10 cellular contexts compared by ENCODE assay signal in genomic region chr5:14211818-14212799, GRCh38.
DNase-seq lines count a peak whose midpoint lies in the region; ATAC-seq lines count a peak whose summit lies in the region.
"Had no signal": no experiment of that assay in that cellular context is flagged by ENCODE, and none has a peak within 500 bp of the region (broad histone marks: within the 10 kb centered on the region; RNA-seq: fewer than 3 reads in every experiment).

No MANE protein-coding gene starts in this region.

- no peak overlapping the region for H3K27ac Mint-ChIP-seq in activated T-helper 2 cell treated with anti-CD3 and anti-CD28 coated beads, Interferon-gamma antibody, Interleukin-2, Interleukin-4, amounts not matched to agents 10 μg/mL and 5 μg/mL and 100 μg/mL, durations not matched to agents 14 hours and 24 hours and 36 hours
- H3K27ac Mint-ChIP-seq in activated CD4-positive, alpha-beta T cell treated with anti-CD3 and anti-CD28 coated beads for 36 hours = no peak overlapping the region

- H3K4me1 ChIP-seq in trophoblast cell (ENCODE audit: control insufficient read depth in 1 of 2, insufficient read depth in 2 of 2, low read length in 2 of 2) = peaks cover 11 to 21% of the 10 kb centered on the region in 2 experiments

- peaks cover 26% of the 10 kb centered on the region for H3K79me2 ChIP-seq in trophoblast cell (ENCODE audit: control insufficient read depth, insufficient read depth, low read length, poor library complexity)

- no peaks in the 10 kb centered on the region for H3K36me3 ChIP-seq in trophoblast cell (ENCODE audit: control insufficient read depth in 1 of 2, insufficient read depth in 2 of 2, low read length in 2 of 2)

- ATAC-seq in GM18870 (IDR thresholded peaks at IDR 0.05; ENCODE audit: unreplicated experiment) (peak; percentile 33), HG02623 (IDR thresholded peaks at IDR 0.05; ENCODE audit: unreplicated experiment) (peak; percentile 33)
- ATAC-seq in activated CD4-positive, alpha-beta T cell treated with anti-CD3 and anti-CD28 coated beads for 36 hours = no peak

- H3K4me2 ChIP-seq in trophoblast cell (ENCODE audit: low read length) = no peak overlapping the region

- no peak overlapping the region for H4K12ac ChIP-seq in trophoblast cell (ENCODE audit: low read depth, low read length)

- peaks cover 10% of the 10 kb centered on the region for H3K4me1 Mint-ChIP-seq in activated T-helper 2 cell treated with anti-CD3 and anti-CD28 coated beads, Interferon-gamma antibody, Interleukin-2, Interleukin-4, amounts not matched to agents 10 μg/mL and 5 μg/mL and 100 μg/mL, durations not matched to agents 14 hours and 24 hours and 36 hours (ENCODE audit: low read depth)
- H3K4me1 Mint-ChIP-seq in activated CD4-positive, alpha-beta T cell treated with anti-CD3 and anti-CD28 coated beads for 36 hours = peaks cover 5% of the 10 kb centered on the region

- no peaks in the 10 kb centered on the region for H3K36me3 Mint-ChIP-seq in activated T-helper 2 cell treated with anti-CD3 and anti-CD28 coated beads, Interferon-gamma antibody, Interleukin-2, Interleukin-4, amounts not matched to agents 10 μg/mL and 5 μg/mL and 100 μg/mL, durations not matched to agents 14 hours and 24 hours and 36 hours (ENCODE audit: low read depth)
- no peaks in the 10 kb centered on the region for H3K36me3 Mint-ChIP-seq in activated CD4-positive, alpha-beta T cell treated with anti-CD3 and anti-CD28 coated beads for 36 hours (ENCODE audit: low read depth)

- no peaks in the 10 kb centered on the region for H3K9me3 Mint-ChIP-seq in activated T-helper 2 cell treated with anti-CD3 and anti-CD28 coated beads, Interferon-gamma antibody, Interleukin-2, Interleukin-4, amounts not matched to agents 10 μg/mL and 5 μg/mL and 100 μg/mL, durations not matched to agents 14 hours and 24 hours and 36 hours
- H3K9me3 Mint-ChIP-seq in activated CD4-positive, alpha-beta T cell treated with anti-CD3 and anti-CD28 coated beads for 36 hours (ENCODE audit: low read depth) = no peaks in the 10 kb centered on the region

- H3K4me3 ChIP-seq in trophoblast cell (ENCODE audit: low read depth, low read length) = no peak overlapping the region

- no peak overlapping the region for H2AK5ac ChIP-seq in trophoblast cell (ENCODE audit: low read length)

- H3K27ac ChIP-seq in trophoblast cell (ENCODE audit: low read depth, low read length) = no peak overlapping the region

- no CpG with 5 or more reads among the region's 5 CpGs for WGBS in trophoblast cell (ENCODE audit: extremely low coverage, insufficient coverage, insufficient read length)

- H2AFZ ChIP-seq in trophoblast cell (ENCODE audit: insufficient read depth, low read length, poor library complexity) = no peak overlapping the region

- no peak overlapping the region for H3K23ac ChIP-seq in trophoblast cell (ENCODE audit: low read length)

- peak; percentile 76 for DNase-seq in RPMI8226
- no peak for DNase-seq in trophoblast cell
- DNase-seq in NCI-H1436 (lab: John Stamatoyannopoulos, UW) = no peak
- no peak for DNase-seq in NCI-H2196 (lab: John Stamatoyannopoulos, UW; ENCODE audit: unreplicated experiment)
- DNase-seq in activated T-helper 2 cell treated with anti-CD3 and anti-CD28 coated beads, Interferon-gamma antibody, Interleukin-2, Interleukin-4, amounts not matched to agents 10 μg/mL and 5 μg/mL and 100 μg/mL, durations not matched to agents 14 hours and 24 hours and 36 hours (ENCODE audit: low spot score) = no peak
- no peak for DNase-seq in activated CD4-positive, alpha-beta T cell treated with anti-CD3 and anti-CD28 coated beads for 36 hours
- DNase-seq: caudate nucleus, NCI-H2029 had no signal

- H3K27me3 ChIP-seq in trophoblast cell (ENCODE audit: insufficient read depth, low read length) = no peaks in the 10 kb centered on the region

- no peak overlapping the region for H3K4me3 Mint-ChIP-seq in activated T-helper 2 cell treated with anti-CD3 and anti-CD28 coated beads, Interferon-gamma antibody, Interleukin-2, Interleukin-4, amounts not matched to agents 10 μg/mL and 5 μg/mL and 100 μg/mL, durations not matched to agents 14 hours and 24 hours and 36 hours (ENCODE audit: low read depth)
- H3K4me3 Mint-ChIP-seq in activated CD4-positive, alpha-beta T cell treated with anti-CD3 and anti-CD28 coated beads for 36 hours = no peak overlapping the region

- H3K27me3 Mint-ChIP-seq in activated T-helper 2 cell treated with anti-CD3 and anti-CD28 coated beads, Interferon-gamma antibody, Interleukin-2, Interleukin-4, amounts not matched to agents 10 μg/mL and 5 μg/mL and 100 μg/mL, durations not matched to agents 14 hours and 24 hours and 36 hours (ENCODE audit: low read depth) = peaks cover 11% of the 10 kb centered on the region
- peaks cover 2% of the 10 kb centered on the region for H3K27me3 Mint-ChIP-seq in activated CD4-positive, alpha-beta T cell treated with anti-CD3 and anti-CD28 coated beads for 36 hours

- H3K4ac ChIP-seq in trophoblast cell (ENCODE audit: low read depth, low read length) = peak overlapping the region; percentile 94

- H3K18ac ChIP-seq in trophoblast cell (ENCODE audit: low read length) = no peak overlapping the region

- CTCF ChIA-PET in activated CD4-positive, alpha-beta T cell treated with anti-CD3 and anti-CD28 coated beads for 36 hours (lab: Charles Lee) = interaction anchor here (0.6 kb wide), 1 partner anchor 26 kb away, joined by 3 read pairs; no protein-coding TSS in a partner anchor

- H2BK5ac ChIP-seq in trophoblast cell (ENCODE audit: low read depth, low read length, poor library complexity) = no peak overlapping the region

- no peak overlapping the region for H3K9ac ChIP-seq in trophoblast cell (ENCODE audit: low read length)

- no peak overlapping the region for H2BK12ac ChIP-seq in trophoblast cell (ENCODE audit: low read length)

- no peak overlapping the region for H3K14ac ChIP-seq in trophoblast cell (ENCODE audit: low read length)

- no peak overlapping the region for H4K91ac ChIP-seq in trophoblast cell (ENCODE audit: low read depth, low read length)

- no peak overlapping the region for H2BK120ac ChIP-seq in trophoblast cell (ENCODE audit: insufficient read depth, low read length, poor library complexity)

- peaks cover 1% of the 10 kb centered on the region for H3K9me3 ChIP-seq in trophoblast cell (ENCODE audit: insufficient read depth, low read depth, low read length)

- H4K8ac ChIP-seq in trophoblast cell (ENCODE audit: low read depth, low read length) = no peak overlapping the region

- H3K79me1 ChIP-seq in trophoblast cell (ENCODE audit: low read length) = peaks cover 6% of the 10 kb centered on the region

- POLR2A ChIA-PET in activated CD4-positive, alpha-beta T cell treated with anti-CD3 and anti-CD28 coated beads for 36 hours (lab: Charles Lee) = no interaction called here

- intact Hi-C loops in activated T-helper 2 cell treated with anti-CD3 and anti-CD28 coated beads, Interferon-gamma antibody, Interleukin-2, Interleukin-4, amounts not matched to agents 10 μg/mL and 5 μg/mL and 100 μg/mL, durations not matched to agents 14 hours and 24 hours and 36 hours (cut with micrococcal nuclease) = no loop called here
- intact Hi-C loops in activated CD4-positive, alpha-beta T cell treated with anti-CD3 and anti-CD28 coated beads for 36 hours (cut with DNase I, micrococcal nuclease) = no loop called here
